In the genomic region with DNA sequence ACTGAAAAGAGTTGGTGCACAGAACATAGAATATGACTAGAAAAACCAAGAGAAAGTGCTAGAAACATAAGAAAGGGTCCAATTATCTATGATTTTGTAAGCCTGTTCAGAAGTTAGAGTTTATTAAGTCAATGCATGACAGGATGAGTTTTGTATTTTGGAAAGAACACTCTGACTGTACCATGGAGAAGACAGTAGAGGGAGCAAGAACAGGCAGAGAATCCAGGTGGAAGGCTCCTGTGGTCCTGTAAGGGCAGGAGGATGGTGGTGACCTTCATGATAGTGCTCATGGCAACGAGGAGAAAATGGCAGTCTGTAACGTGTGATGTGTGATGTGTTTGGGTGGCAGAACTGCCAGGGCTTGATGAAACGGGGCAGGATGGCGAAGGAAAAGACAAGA, we compare ENCODE assay signal across 20 cellular contexts.
"Had no signal": no experiment of that assay in that cellular context is flagged by ENCODE, and none has a peak within 500 bp of the region (broad histone marks: within the 10 kb centered on the region; RNA-seq: fewer than 3 reads in every experiment).

No MANE protein-coding gene starts in this region.

- ATAC-seq: activated CD8-positive, alpha-beta T cell treated with anti-CD3 and anti-CD28 coated beads, Interleukin-2, amount 10 ng/mL, durations not matched to agents 7 days and 5 days; activated naive CD8-positive, alpha-beta T cell treated with anti-CD3 and anti-CD28 coated beads, Interleukin-2, amount 50 U/mL, for 24 hours; activated T-cell treated with anti-CD3 and anti-CD28 coated beads, Interleukin-2, amount 50 U/mL, for 4 hours; esophagus mucosa; gastroesophageal sphincter; heart right ventricle; lower lobe of right lung had no signal

- H3K4me1 ChIP-seq: colonic mucosa, heart right ventricle, lower lobe of right lung, spleen, thyroid gland had no signal

- DNase-seq: activated CD4-positive, alpha-beta T cell treated with anti-CD3 and anti-CD28 coated beads, Interleukin-2, amount 10 ng/mL, durations not matched to agents 7 days and 5 days; activated CD8-positive, alpha-beta T cell treated with anti-CD3 and anti-CD28 coated beads, Interleukin-2, amount 10 ng/mL, durations not matched to agents 7 days and 5 days; activated naive CD4-positive, alpha-beta T cell treated with anti-CD3 and anti-CD28 coated beads for 36 hours; activated naive CD8-positive, alpha-beta T cell treated with anti-CD3 and anti-CD28 coated beads, Interleukin-2, amount 50 U/mL, for 24 hours; activated T-cell treated with anti-CD3 and anti-CD28 coated beads, Interleukin-2, amount 50 U/mL, for 4 hours; anterior cingulate cortex; central memory CD4-positive, alpha-beta T cell; colonic mucosa; heart right ventricle; immature natural killer cell; lower lobe of right lung; nucleus accumbens; spleen; stimulated activated CD8-positive, alpha-beta memory T cell treated with anti-CD3 and anti-CD28 coated beads, Interleukin-4, amount 100 ng/mL, for 48 hours; stimulated activated naive CD4-positive, alpha-beta T cell; T-helper 1 cell; T-helper 9 cell; thyroid gland had no signal

- H3K27ac ChIP-seq: colonic mucosa, gastroesophageal sphincter, heart right ventricle, lower lobe of right lung, spleen, thyroid gland had no signal

- H3K9me3 ChIP-seq: colonic mucosa, gastroesophageal sphincter, lower lobe of right lung, thyroid gland had no signal

- H3K4me3 ChIP-seq: colonic mucosa, gastroesophageal sphincter, heart right ventricle, lower lobe of right lung, spleen, thyroid gland had no signal

- H3K36me3 ChIP-seq: colonic mucosa, gastroesophageal sphincter, heart right ventricle, lower lobe of right lung, spleen, thyroid gland had no signal

- H3K27me3 ChIP-seq: colonic mucosa, gastroesophageal sphincter, heart right ventricle, spleen, thyroid gland had no signal
